Comparison of ENCODE assay signal across 8 cellular contexts in genomic region chr12:13173012-13173441, GRCh38. TPM values are rescaled to one million over a fixed set of nuclear protein-coding genes. Genes with fewer than 3 reads are reported as not detected.
DNase-seq lines count a peak whose midpoint lies in the region; ATAC-seq and TF ChIP-seq lines count a peak whose summit lies in the region.

No MANE protein-coding gene starts in this region.

- intact Hi-C loops in Caco-2 (cut with micrococcal nuclease; ENCODE audit: unreplicated experiment): loop anchor here (2.0 kb wide), 2 partner anchors 24 kb away; partner anchors contain the start of gene EMP1

- H3K4me3 ChIP-seq in Caco-2 (ENCODE audit: low read depth, low read length) (no peak overlapping the region), SK-N-MC (no peak overlapping the region; the same call in 1 of the 2 replicates), parathyroid adenoma (ENCODE audit: low read depth, low read length) (no peak overlapping the region)

- H3K4me1 Mint-ChIP-seq in Caco-2 (ENCODE audit: low read depth, unreplicated experiment): peaks cover 47% of the 10 kb centered on the region
- peaks cover 4 to 15% (median 6%) of the 10 kb centered on the region in 4 donors for H3K4me1 Mint-ChIP-seq in naive thymus-derived CD8-positive, alpha-beta T cell

- H3K4me3 Mint-ChIP-seq in Caco-2 (ENCODE audit: unreplicated experiment): no peak overlapping the region
- H3K4me3 Mint-ChIP-seq in naive thymus-derived CD8-positive, alpha-beta T cell: no peak overlapping the region

- POLR2A ChIA-PET in Caco-2 (lab: Charles Lee): interaction anchor here (0.6 kb wide), 2 partner anchors 23 to 282 kb away, joined by 3 read pairs; no protein-coding TSS in a partner anchor
- POLR2A ChIA-PET in naive thymus-derived CD8-positive, alpha-beta T cell (lab: Charles Lee): no interaction called here

- peak overlapping the region; percentile 81 for H2AFZ ChIP-seq in parathyroid adenoma

- H3K36me3 Mint-ChIP-seq in Caco-2 (ENCODE audit: insufficient read depth, unreplicated experiment): no peaks in the 10 kb centered on the region
- H3K36me3 Mint-ChIP-seq in naive thymus-derived CD8-positive, alpha-beta T cell: no peaks in the 10 kb centered on the region

- peak overlapping the region; percentile 43 for H3K27ac Mint-ChIP-seq in Caco-2 (ENCODE audit: unreplicated experiment)
- H3K27ac Mint-ChIP-seq in naive thymus-derived CD8-positive, alpha-beta T cell: no peak overlapping the region

- DNase-seq in Caco-2 (no peak), SK-N-MC (ENCODE audit: low read depth, low spot score) (no peak), fibroblast of peridontal ligament (ENCODE audit: extremely low read depth) (peak; percentile 97), SK-N-DZ (ENCODE audit: low spot score) (no peak), cerebellum (ENCODE audit: low spot score) (no peak), NCI-H510A (lab: John Stamatoyannopoulos, UW) (no peak)
- DNase-seq in naive thymus-derived CD8-positive, alpha-beta T cell: no peak

- BruUV-seq in Caco-2 (replicated peaks; lab: Mats Ljungman, UMichigan): no TSS peak

- no peak overlapping the region for H3K4me2 ChIP-seq in parathyroid adenoma (ENCODE audit: low read length)

- peaks cover 35% of the 10 kb centered on the region for H3K4me1 ChIP-seq in Caco-2
- H3K4me1 ChIP-seq in parathyroid adenoma: peaks cover 29% of the 10 kb centered on the region

- H3K9me3 ChIP-seq in Caco-2: no peaks in the 10 kb centered on the region; the same call in 1 of the 2 replicates
- H3K9me3 ChIP-seq in SK-N-MC (ENCODE audit: low read depth, low read length): no peaks in the 10 kb centered on the region
- no peaks in the 10 kb centered on the region for H3K9me3 ChIP-seq in parathyroid adenoma (ENCODE audit: control insufficient read depth, low read length)

- no peaks in the 10 kb centered on the region for H3K9me3 Mint-ChIP-seq in Caco-2 (ENCODE audit: unreplicated experiment)
- H3K9me3 Mint-ChIP-seq in naive thymus-derived CD8-positive, alpha-beta T cell: peaks cover 0 to 1% (median 0%) of the 10 kb centered on the region in 9 donors

- H3K27ac ChIP-seq in SK-N-MC (peak overlapping the region; percentile 72), parathyroid adenoma (peak overlapping the region; percentile 84)

- CTCF ChIA-PET in Caco-2 (lab: Charles Lee): no interaction called here

- no peak for ATAC-seq in naive thymus-derived CD8-positive, alpha-beta T cell

- TF ChIP-seq CTCF in Caco-2 (IDR thresholded peaks at IDR 0.05; ENCODE audit: insufficient read depth in 1 of 2, low read depth in 1 of 2, low read length in 1 of 2, severe bottlenecking in 1 of 2, unreplicated experiment in 1 of 2): no peak
- TF ChIP-seq CTCF in parathyroid adenoma (IDR thresholded peaks at IDR 0.05): no peak

- H3K36me3 ChIP-seq in Caco-2 (ENCODE audit: control insufficient read depth, insufficient read depth, low read length) (no peaks in the 10 kb centered on the region), SK-N-MC (ENCODE audit: insufficient read depth, low read length) (no peaks in the 10 kb centered on the region), parathyroid adenoma (ENCODE audit: control insufficient read depth, insufficient read depth, low read length) (no peaks in the 10 kb centered on the region)

- H3K27me3 ChIP-seq in Caco-2 (replicated peaks; ENCODE audit: control insufficient read depth, insufficient read depth, low read length): no peaks in the 10 kb centered on the region
- H3K27me3 ChIP-seq in parathyroid adenoma (ENCODE audit: control insufficient read depth, insufficient read depth, low read length): no peaks in the 10 kb centered on the region

- no peaks in the 10 kb centered on the region for H3K79me2 ChIP-seq in parathyroid adenoma

- H3K9ac ChIP-seq in SK-N-MC (ENCODE audit: insufficient read length): no peak overlapping the region
- H3K9ac ChIP-seq in parathyroid adenoma: no peak overlapping the region

- H3K27me3 Mint-ChIP-seq in Caco-2 (ENCODE audit: insufficient read depth, unreplicated experiment): no peaks in the 10 kb centered on the region
- H3K27me3 Mint-ChIP-seq in naive thymus-derived CD8-positive, alpha-beta T cell: peaks cover 0 to 9% (median 0%) of the 10 kb centered on the region in 5 donors

RNA-seq across cellular contexts. Expression of gene EMP1, which starts 23.5 kb away (rescaled TPM):
- total RNA-seq in Caco-2 (2022): 6.6 and 10.2 TPM in 2 replicates
- polyA plus RNA-seq in SK-N-DZ (2014; cell fraction: cytosol; rRNA removed): 0.02 TPM in 1 of 2 replicates, not detected in the other
- 0.06 TPM in 1 of 2 replicates, not detected in the other for polyA plus RNA-seq in SK-N-DZ (2014; cell fraction: nucleus; rRNA removed)
- 20.1 TPM for total RNA-seq in cerebellum
- 1 to 10 TPM; 2.2 to 2.9 TPM for total RNA-seq in naive thymus-derived CD8-positive, alpha-beta T cell
- polyA plus RNA-seq in naive thymus-derived CD8-positive, alpha-beta T cell: under 1 TPM in 2 of 3 donors, not detected in 1; 0.14 to 0.23 TPM
